ENCODE assay signal across 11 cellular contexts in the genomic region with DNA sequence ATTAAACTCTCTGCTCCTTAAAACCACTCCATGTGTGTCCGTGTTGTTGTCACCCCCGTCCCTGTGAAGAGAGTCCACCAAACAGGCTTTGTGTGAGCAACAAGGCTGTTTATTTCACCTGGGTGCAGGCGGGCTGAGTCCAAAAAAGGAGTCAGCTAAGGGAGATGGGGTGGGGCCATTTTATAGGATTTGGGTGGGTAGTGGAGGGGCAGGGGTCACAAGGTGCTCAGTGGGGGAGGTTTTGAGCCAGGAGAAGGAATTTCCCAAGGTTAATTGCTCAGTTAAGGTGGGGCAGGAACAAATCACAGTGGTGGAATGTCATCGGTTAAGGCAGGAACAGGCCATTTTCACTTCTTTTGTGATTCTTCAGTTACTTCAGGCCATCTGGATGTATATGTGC. TPM values are rescaled to one million over a fixed set of nuclear protein-coding genes. Genes with fewer than 3 reads are reported as not detected.
"Had no signal": no experiment of that assay in that cellular context is flagged by ENCODE, and none has a peak within 500 bp of the region (broad histone marks: within the 10 kb centered on the region; RNA-seq: fewer than 3 reads in every experiment).

No MANE protein-coding gene starts in this region.

RNA-seq across cellular contexts. Expression of a gene that starts 1.4 kb away (rescaled TPM):
- total RNA-seq: activated CD4-positive, alpha-beta memory T cell treated with anti-CD3 and anti-CD28 coated beads, Interleukin-2, amount 10 ng/mL, durations not matched to agents 7 days and 5 days; activated CD4-positive, alpha-beta T cell treated with anti-CD3 and anti-CD28 coated beads for 36 hours; activated CD4-positive, alpha-beta T cell treated with anti-CD3 and anti-CD28 coated beads, Interleukin-2, amount 10 ng/mL, durations not matched to agents 7 days and 5 days; activated CD8-positive, alpha-beta memory T cell treated with anti-CD3 and anti-CD28 coated beads, Interleukin-2, amount 10 ng/mL, durations not matched to agents 7 days and 5 days; activated CD8-positive, alpha-beta T cell treated with anti-CD3 and anti-CD28 coated beads, Interleukin-2, amount 10 ng/mL, durations not matched to agents 7 days and 5 days; activated naive CD8-positive, alpha-beta T cell treated with anti-CD3 and anti-CD28 coated beads, Interleukin-2, amount 10 ng/mL, durations not matched to agents 7 days and 5 days; activated T-helper 2 cell treated with anti-CD3 and anti-CD28 coated beads, Interferon-gamma antibody, Interleukin-2, Interleukin-4, amounts not matched to agents 10 μg/mL and 5 μg/mL and 100 μg/mL, durations not matched to agents 14 hours and 24 hours and 36 hours; ascending aorta; bronchial epithelial cell; cardiac muscle cell had no signal
- polyA plus RNA-seq: adipose tissue, cardiac muscle cell had no signal
